Comparison of ENCODE assay signal across 26 cellular contexts in the genomic region with DNA sequence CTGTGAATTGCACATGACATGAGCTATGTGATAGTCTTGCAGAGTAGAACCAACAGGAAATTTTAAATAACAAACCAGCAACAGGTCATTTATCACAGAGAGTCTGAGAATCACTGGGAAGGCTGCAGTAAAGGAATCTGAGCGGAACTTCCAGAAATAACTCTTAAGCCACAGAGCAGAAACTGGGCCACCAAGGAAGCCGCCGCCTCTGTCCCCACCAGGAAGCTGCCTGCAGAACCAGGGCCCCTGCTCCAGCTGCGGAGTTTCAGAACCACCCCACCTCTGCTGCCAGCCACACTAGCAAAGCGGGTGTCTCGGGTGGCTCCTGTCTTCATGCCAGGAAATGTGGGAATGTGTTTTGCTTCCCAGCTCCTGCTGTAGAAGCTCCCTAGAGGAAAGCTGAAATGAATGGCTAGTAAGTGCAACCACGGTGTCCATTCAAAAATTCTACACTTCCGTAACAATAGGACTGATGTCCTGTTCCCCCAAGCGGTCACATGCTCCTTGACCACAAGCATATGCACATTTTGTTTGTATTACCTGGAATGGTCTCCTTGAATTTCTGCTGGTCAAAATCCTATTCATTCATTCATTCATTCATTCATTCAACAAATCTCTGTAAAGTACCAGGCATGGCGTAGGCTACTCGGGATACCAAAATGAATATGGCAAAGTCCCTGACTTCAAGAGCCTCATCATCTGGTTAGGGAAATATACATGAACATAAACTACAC. TPM values are rescaled to one million over a fixed set of nuclear protein-coding genes. Genes with fewer than 3 reads are reported as not detected.
DNase-seq lines count a peak whose midpoint lies in the region; ATAC-seq and TF ChIP-seq lines count a peak whose summit lies in the region.
"Had no signal": no experiment of that assay in that cellular context is flagged by ENCODE, and none has a peak within 500 bp of the region (broad histone marks: within the 10 kb centered on the region; RNA-seq: fewer than 3 reads in every experiment).

No MANE protein-coding gene starts in this region.

- TF ChIP-seq CTCF in IMR-90 (conservative IDR thresholded peaks at IDR 0.05; ENCODE audit: low read depth, low read length) (no peak), WI38 (IDR thresholded peaks at IDR 0.05; ENCODE audit: low read depth, low read length) (no peak), adrenal gland (IDR thresholded peaks at IDR 0.05) (no peak)

- no peak overlapping the region for H4K5ac ChIP-seq in IMR-90 (ENCODE audit: low read depth, low read length)

- no peaks in the 10 kb centered on the region for H3K27me3 ChIP-seq in IMR-90 (ENCODE audit: control insufficient read depth, insufficient read depth, low read length)
- H3K27me3 ChIP-seq in adrenal gland, result no peaks in the 10 kb centered on the region
- H3K27me3 ChIP-seq: pancreas, stomach, thyroid gland had no signal

- CTCF ChIA-PET in IMR-90 (lab: Yijun Ruan, JAX), result interaction anchor here (0.6 kb wide), 1 partner anchor 12 kb away, joined by 3 read pairs; no protein-coding TSS in a partner anchor

- H3K4ac ChIP-seq in IMR-90 (ENCODE audit: low read depth, low read length), result peak overlapping the region; percentile 26; the same call in 1 of the 2 replicates

- POLR2A ChIA-PET in IMR-90 (lab: Charles Lee; ENCODE audit: unreplicated experiment), result no interaction called here

- H2BK15ac ChIP-seq in IMR-90 (ENCODE audit: low read depth, low read length), result peak overlapping the region; percentile 3; the same call in 1 of the 3 replicates

- peak overlapping the region; percentile 23 for H3K4me2 ChIP-seq in IMR-90 (ENCODE audit: low read depth, low read length)

- H3K27ac ChIP-seq in IMR-90 (ENCODE audit: insufficient read depth, low read length) (no peak overlapping the region), adrenal gland (peak overlapping the region in 1 of 5 donors; percentile 35)
- H3K27ac ChIP-seq: pancreas, stomach, thyroid gland had no signal

- no peak for TF ChIP-seq RAD21 in IMR-90 (IDR thresholded peaks at IDR 0.05; ENCODE audit: low read length)

- no peak overlapping the region for H3K18ac ChIP-seq in IMR-90 (ENCODE audit: low read depth, low read length)

- intact Hi-C loops in IMR-90 (cut with micrococcal nuclease) (loop anchor here (2.0 kb wide), 1 partner anchor 13 kb away; no protein-coding TSS in a partner anchor), adrenal gland (cut with DNase I) (no loop called here)

- no peak overlapping the region for H2BK5ac ChIP-seq in IMR-90 (ENCODE audit: low read depth, low read length, poor library complexity, severe bottlenecking)

- H2AK9ac ChIP-seq in IMR-90 (replicated peaks; ENCODE audit: low read depth, low read length, poor library complexity), result no peak overlapping the region

- no TSS peak for BruUV-seq in IMR-90 (replicated peaks; lab: Mats Ljungman, UMichigan)

- H3K9me1 ChIP-seq in IMR-90 (ENCODE audit: insufficient read depth, low read length), result peaks cover 8% of the 10 kb centered on the region

- TF ChIP-seq POLR2A in IMR-90 (IDR thresholded peaks at IDR 0.05; ENCODE audit: low read depth, low read length) (no peak), adrenal gland (IDR thresholded peaks at IDR 0.05) (no peak)

- peak overlapping the region; percentile 46 for H2AFZ ChIP-seq in IMR-90 (replicated peaks; ENCODE audit: low read length, poor library complexity)

- no peak overlapping the region; the same call in 1 of the 2 replicates for H3K14ac ChIP-seq in IMR-90 (replicated peaks; ENCODE audit: low read depth, low read length)

- H3K56ac ChIP-seq in IMR-90 (ENCODE audit: extremely low read depth, insufficient read depth, low read length), result no peak overlapping the region

- in situ Hi-C loops in IMR-90 (cut with MboI; ENCODE audit: low sequenced_read_pairs), result loop anchor here (25.0 kb wide), 2 partner anchors 606 to 781 kb away; a partner anchor contains a TSS

- H3K9me3 ChIP-seq in IMR-90 (ENCODE audit: control insufficient read depth, insufficient read depth, low read length) (no peaks in the 10 kb centered on the region), adrenal gland (replicated peaks in 1 of 3) (no peaks in the 10 kb centered on the region)
- H3K9me3 ChIP-seq: mucosa of descending colon, pancreas, stomach, thyroid gland had no signal

- peak; percentile 59 for ATAC-seq in IMR-90 (ENCODE audit: low read depth)
- ATAC-seq in GM21526 (IDR thresholded peaks at IDR 0.05; ENCODE audit: low FRiP score, unreplicated experiment), result no peak
- no peak for ATAC-seq in GM19023 (IDR thresholded peaks at IDR 0.05; ENCODE audit: unreplicated experiment)
- ATAC-seq: mucosa of descending colon, pancreas had no signal

- H4K91ac ChIP-seq in IMR-90 (ENCODE audit: insufficient read depth, low read depth, low read length), result 0 out of 2 replicates have a peak overlapping the region, but pooled peaks have one; percentile 13

- H3K4me3 ChIP-seq in IMR-90 (ENCODE audit: insufficient read depth, low read depth, low read length) (no peak overlapping the region), WI38 (ENCODE audit: low read depth, low read length) (peak overlapping the region; percentile 12; the same call in 1 of the 2 replicates), adrenal gland (no peak overlapping the region)
- H3K4me3 ChIP-seq: mucosa of descending colon, pancreas, stomach, thyroid gland had no signal

- peak overlapping the region in 1 of 2 experiments; percentile 41; a peak in 1 of 4 replicates for H4K8ac ChIP-seq in IMR-90 (ENCODE audit: low read depth in 2 of 2, low read length in 2 of 2)

- H4K20me1 ChIP-seq in IMR-90 (ENCODE audit: insufficient read depth, low read length), result peaks cover 3% of the 10 kb centered on the region; the same call in 1 of the 2 replicates

- DNase-seq in A172 (ENCODE audit: low spot score), result peak; percentile 57
- peak; percentile 34 for DNase-seq in IMR-90
- peak; percentile 53 for DNase-seq in kidney tubule cell (ENCODE audit: low spot score)
- no peak for DNase-seq in adrenal gland
- no peak for DNase-seq in stimulated activated CD4-positive, alpha-beta T cell treated with anti-CD3 and anti-CD28 coated beads, Interleukin-4, amount 100 ng/mL, for 1 hour
- DNase-seq: activated CD4-positive, alpha-beta T cell treated with anti-CD3 and anti-CD28 coated beads for 1 hour; activated effector memory CD4-positive, alpha-beta T cell treated with Interleukin-2 at 50 U/mL for 16 hours; activated naive CD8-positive, alpha-beta T cell treated with anti-CD3 and anti-CD28 coated beads for 36 hours; activated T-cell treated with anti-CD3 and anti-CD28 coated beads for 4 hours; AML-193; immature natural killer cell; mucosa of descending colon; NCI-H1105 treated with DMSO at 0.1 percent for 48 hours; NCI-H2029; NCI-H526 treated with DMSO at 0.1 percent for 48 hours; pancreas; retina; small intestine; stimulated activated CD8-positive, alpha-beta memory T cell treated with anti-CD3 and anti-CD28 coated beads, Interleukin-4, amount 100 ng/mL, for 48 hours; stomach; T-helper 1 cell; thyroid gland had no signal

- H3K36me3 ChIP-seq in IMR-90 (ENCODE audit: control insufficient read depth, insufficient read depth, low read length) (no peaks in the 10 kb centered on the region), adrenal gland (replicated peaks in 1 of 2) (no peaks in the 10 kb centered on the region)
- H3K36me3 ChIP-seq: pancreas, stomach, thyroid gland had no signal

- dilution Hi-C loops in IMR-90 (cut with HindIII; ENCODE audit: low sequenced_read_pairs, unreplicated experiment), result no loop called here

- H2BK120ac ChIP-seq in IMR-90 (ENCODE audit: low read depth, low read length), result peak overlapping the region; percentile 13

- H3K4me1 ChIP-seq in IMR-90 (ENCODE audit: control insufficient read depth, insufficient read depth, low read length) (peaks cover 9% of the 10 kb centered on the region), adrenal gland (replicated peaks in 1 of 2) (no peaks in the 10 kb centered on the region)
- H3K4me1 ChIP-seq: thyroid gland had no signal

- H3K9ac ChIP-seq in IMR-90 (ENCODE audit: low read depth, low read length), result no peak overlapping the region

- H2AK5ac ChIP-seq in IMR-90 (ENCODE audit: low read depth, low read length), result no peak overlapping the region; the same call in 1 of the 2 replicates

- no CpG with 5 or more reads among the region's 11 CpGs for WGBS in IMR-90 (ENCODE audit: extremely low coverage in 2 of 2, insufficient read length in 1 of 2), 2 experiments
- WGBS in adrenal gland, 4 donors, result 62 to 93% (median 69%) methylated on average over 10 to 11 of the region's 11 CpGs

- H3K23ac ChIP-seq in IMR-90 (ENCODE audit: low read depth, low read length), result no peak overlapping the region; the same call in 1 of the 2 replicates

- H2BK20ac ChIP-seq in IMR-90 (ENCODE audit: low read depth, low read length), result no peak overlapping the region

- H3K79me1 ChIP-seq in IMR-90 (ENCODE audit: low read depth in 1 of 2, low read length in 2 of 2), result 0 out of 4 replicates have a peak, but pooled peaks cover 0 to 3% of the 10 kb centered on the region in 2 experiments

TF ChIP-seq in IMR-90, 13 proteins besides CTCF, POLR2A, EP300 and RAD21:
- no peak for TF ChIP-seq MXI1 (IDR thresholded peaks at IDR 0.05; ENCODE audit: borderline replicate concordance, low read depth, low read length)
- TF ChIP-seq CHD1 (IDR thresholded peaks at IDR 0.05; ENCODE audit: low read depth, low read length), result no peak

RNA-seq across cellular contexts. Expression of a gene that starts 7.7 kb away (rescaled TPM):
- total RNA-seq in A172 (2014; rRNA removed; shearing (Covaris generic)), result 24.1 and 30.8 TPM in 2 replicates
- total RNA-seq in IMR-90 (2012; rRNA removed), result 11.1 and 15.0 TPM in 2 replicates
- polyA plus RNA-seq in IMR-90 (2012; rRNA removed), result 9.2 and 10.1 TPM in 2 replicates
- polyA plus RNA-seq in IMR-90 (2012; cell fraction: cytosol; rRNA removed), result 5.2 and 16.1 TPM in 2 replicates
- polyA plus RNA-seq in IMR-90 (2012; cell fraction: nucleus; rRNA removed; ENCODE audit: low replicate concordance), result 6.1 and 13.7 TPM in 2 replicates
- 100 to 1,000 TPM in 1 of 8 donors, 10 to 100 TPM in 7; 42.7 to 121 (median 59.6) TPM for total RNA-seq in adrenal gland
- 10 to 100 TPM in 1 of 3 donors, 1 to 10 TPM in 2; 7.7 to 15.5 (median 8.9) TPM for polyA plus RNA-seq in adrenal gland
- polyA plus RNA-seq: neural cell had no signal

RNA-seq across cellular contexts. Expression of a gene that starts 38.6 kb away (rescaled TPM):
- 39.0 and 50.5 TPM in 2 replicates for total RNA-seq in A172 (2014; rRNA removed; shearing (Covaris generic))
- total RNA-seq in IMR-90 (2012; rRNA removed), result 10.9 and 15.0 TPM in 2 replicates
- polyA plus RNA-seq in IMR-90 (2012; rRNA removed), result 9.4 and 13.6 TPM in 2 replicates
- polyA plus RNA-seq in IMR-90 (2012; cell fraction: cytosol; rRNA removed), result 9.4 and 10.0 TPM in 2 replicates
- polyA plus RNA-seq in IMR-90 (2012; cell fraction: nucleus; rRNA removed; ENCODE audit: low replicate concordance), result 5.1 and 17.6 TPM in 2 replicates
- 10 to 100 TPM; 15.7 to 39.7 (median 27.8) TPM for total RNA-seq in adrenal gland
- polyA plus RNA-seq in adrenal gland, result 10 to 100 TPM; 14.9 to 23.0 (median 16.2) TPM

Comparison
In these comparisons a context has a peak if more than half of its experiments do, and no peak if none do; other contexts are left out.
1. DNase-seq: peak in A172 (single experiment), IMR-90 (single experiment) and kidney tubule cell (single experiment); none in adrenal gland (0 of 7) and stimulated activated CD4-positive, alpha-beta T cell treated with anti-CD3 and anti-CD28 coated beads, Interleukin-4, amount 100 ng/mL, for 1 hour (single experiment).